9 cellular contexts compared by ENCODE assay signal in the genomic region with DNA sequence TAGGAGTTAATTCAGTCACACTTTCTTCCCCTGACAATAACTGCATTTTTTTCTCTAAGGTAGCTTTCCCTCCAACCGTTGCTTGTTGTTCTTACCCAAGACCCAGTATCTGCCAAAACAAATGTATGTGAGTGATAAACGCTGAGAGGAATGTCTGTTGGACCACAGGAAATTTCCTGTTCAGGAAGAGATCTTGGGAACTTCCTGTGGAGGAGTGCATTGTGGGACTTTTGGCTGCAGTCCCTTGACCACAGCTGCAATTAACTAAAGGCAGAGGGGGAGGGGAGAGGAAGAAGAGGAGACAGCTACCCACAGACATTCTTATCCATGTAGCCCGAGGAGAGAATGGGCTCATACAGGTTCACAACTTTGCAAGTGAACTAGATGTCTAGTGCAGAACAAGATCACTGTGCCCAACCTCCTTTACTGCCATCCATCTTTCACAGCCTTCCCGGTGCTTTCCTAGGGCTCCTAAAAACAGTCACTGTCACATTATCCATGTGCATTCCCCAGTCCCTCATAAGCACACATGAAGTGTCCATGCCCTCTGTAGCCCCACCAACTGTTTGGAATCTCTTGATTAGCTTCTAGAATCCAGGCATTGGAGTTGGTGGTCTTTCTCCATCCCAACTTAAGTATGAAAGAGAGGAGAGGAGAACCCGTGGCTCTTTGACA.
DNase-seq lines count a peak whose midpoint lies in the region; ATAC-seq and TF ChIP-seq lines count a peak whose summit lies in the region.
"Had no signal": no experiment of that assay in that cellular context is flagged by ENCODE, and none has a peak within 500 bp of the region (broad histone marks: within the 10 kb centered on the region; RNA-seq: fewer than 3 reads in every experiment).

No MANE protein-coding gene starts in this region.

- H3K36me3 Mint-ChIP-seq in T-helper 2 cell treated with Interferon-gamma antibody and Interleukin-4, amounts not matched to agents 5 μg/mL and 100 μg/mL, for 36 hours (ENCODE audit: low read depth): peaks cover 8% of the 10 kb centered on the region
- H3K36me3 Mint-ChIP-seq in stimulated activated naive B cell treated with anti-CD40 and anti-IgM and Interleukin-4, amounts not matched to agents 10 μg/mL and 1 μg/mL and 100 μg/mL, for 72 hours: peaks cover 26 to 65% of the 10 kb centered on the region in 2 donors

- H3K4me1 Mint-ChIP-seq in T-helper 2 cell treated with Interferon-gamma antibody and Interleukin-4, amounts not matched to agents 5 μg/mL and 100 μg/mL, for 36 hours (ENCODE audit: low read depth): peaks cover 25% of the 10 kb centered on the region
- peaks cover 36 to 51% of the 10 kb centered on the region in 2 donors for H3K4me1 Mint-ChIP-seq in stimulated activated naive B cell treated with anti-CD40 and anti-IgM and Interleukin-4, amounts not matched to agents 10 μg/mL and 1 μg/mL and 100 μg/mL, for 72 hours

- no peaks in the 10 kb centered on the region; the same call in 1 of the 2 replicates for H3K9me3 ChIP-seq in SJCRH30 (replicated peaks)
- no peaks in the 10 kb centered on the region for H3K9me3 ChIP-seq in fibroblast of lung (ENCODE audit: control insufficient read depth, insufficient read depth, low read depth, low read length)
- H3K9me3 ChIP-seq: A549 had no signal

- no peak overlapping the region for H2AFZ ChIP-seq in fibroblast of lung (ENCODE audit: low read length)

- H3K27me3 ChIP-seq in SJCRH30: no peaks in the 10 kb centered on the region
- no peaks in the 10 kb centered on the region for H3K27me3 ChIP-seq in fibroblast of lung (ENCODE audit: control insufficient read depth, insufficient read depth, low read length)

- peak overlapping the region; percentile 47 for H3K4me3 Mint-ChIP-seq in T-helper 2 cell treated with Interferon-gamma antibody and Interleukin-4, amounts not matched to agents 5 μg/mL and 100 μg/mL, for 36 hours
- no peak overlapping the region for H3K4me3 Mint-ChIP-seq in stimulated activated naive B cell treated with anti-CD40 and anti-IgM and Interleukin-4, amounts not matched to agents 10 μg/mL and 1 μg/mL and 100 μg/mL, for 72 hours

- H3K4me3 ChIP-seq in SJCRH30 (no peak overlapping the region; the same call in 1 of the 2 replicates), fibroblast of lung (replicated peaks in 1 of 4; ENCODE audit: control extremely low read depth in 1 of 4, insufficient read depth in 1 of 4, low read depth in 3 of 4, low read length in 4 of 4) (no peak overlapping the region)
- H3K4me3 ChIP-seq: A549 had no signal

- H3K4me2 ChIP-seq in fibroblast of lung (ENCODE audit: extremely low read depth, insufficient read depth, low read length): no peak overlapping the region
- H3K4me2 ChIP-seq: A549 had no signal

- H3K27ac ChIP-seq in SJCRH30 (peak overlapping the region; percentile 60), fibroblast of lung (ENCODE audit: insufficient read depth, low read length) (no peak overlapping the region)
- H3K27ac ChIP-seq: A549 had no signal

- no peak overlapping the region for H3K27ac Mint-ChIP-seq in T-helper 2 cell treated with Interferon-gamma antibody and Interleukin-4, amounts not matched to agents 5 μg/mL and 100 μg/mL, for 36 hours
- H3K27ac Mint-ChIP-seq in stimulated activated naive B cell treated with anti-CD40 and anti-IgM and Interleukin-4, amounts not matched to agents 10 μg/mL and 1 μg/mL and 100 μg/mL, for 72 hours: peak overlapping the region; percentile 81

- no peak for DNase-seq in T-helper 2 cell treated with Interferon-gamma antibody and Interleukin-4, amounts not matched to agents 5 μg/mL and 100 μg/mL, for 36 hours (ENCODE audit: low spot score)
- DNase-seq in T-helper 2 cell (no peak), SJCRH30 (peak; percentile 61 to 71), fibroblast of lung (ENCODE audit: low read depth in 2 of 2) (peak; percentile 58 to 96), DMS114 treated with DMSO at 0.1 percent for 48 hours (lab: John Stamatoyannopoulos, UW; ENCODE audit: unreplicated experiment) (no peak), NCI-H446 treated with DMSO at 0.1 percent for 48 hours (lab: John Stamatoyannopoulos, UW) (no peak)
- DNase-seq in stimulated activated naive B cell treated with anti-CD40 and anti-IgM and Interleukin-4, amounts not matched to agents 10 μg/mL and 1 μg/mL and 100 μg/mL, for 72 hours: no peak

- TF ChIP-seq CTCF in fibroblast of lung (conservative IDR thresholded peaks at IDR 0.05 in 1 of 2, IDR thresholded peaks at IDR 0.05 in 1 of 2; ENCODE audit: low read depth in 1 of 2, low read length in 2 of 2): no peak

- H3K4me1 ChIP-seq in SJCRH30: peaks cover 45% of the 10 kb centered on the region
- peaks cover 16% of the 10 kb centered on the region for H3K4me1 ChIP-seq in fibroblast of lung (ENCODE audit: control insufficient read depth, extremely low read depth, insufficient read depth, low read length)

- no peaks in the 10 kb centered on the region for H4K20me1 ChIP-seq in fibroblast of lung (ENCODE audit: control insufficient read depth, extremely low read depth, insufficient read depth, low read length)

- no peak overlapping the region for H3K9ac ChIP-seq in fibroblast of lung (ENCODE audit: insufficient read depth, low read length)

- no peak for ATAC-seq in stimulated activated naive B cell treated with anti-CD40 and anti-IgM and Interleukin-4, amounts not matched to agents 10 μg/mL and 1 μg/mL and 100 μg/mL, for 72 hours (replicated peaks)
- ATAC-seq in HG03135 (IDR thresholded peaks at IDR 0.05; ENCODE audit: unreplicated experiment): no peak
- ATAC-seq: A549 had no signal

- no peaks in the 10 kb centered on the region for H3K79me2 ChIP-seq in fibroblast of lung (ENCODE audit: control insufficient read depth, insufficient read depth, low read length)

- H3K9me3 Mint-ChIP-seq in T-helper 2 cell treated with Interferon-gamma antibody and Interleukin-4, amounts not matched to agents 5 μg/mL and 100 μg/mL, for 36 hours: no peaks in the 10 kb centered on the region
- H3K9me3 Mint-ChIP-seq in stimulated activated naive B cell treated with anti-CD40 and anti-IgM and Interleukin-4, amounts not matched to agents 10 μg/mL and 1 μg/mL and 100 μg/mL, for 72 hours: peaks cover 3 to 4% of the 10 kb centered on the region in 2 donors

- peaks cover 2% of the 10 kb centered on the region; the same call in 1 of the 2 replicates for H3K36me3 ChIP-seq in SJCRH30
- H3K36me3 ChIP-seq in fibroblast of lung (ENCODE audit: control insufficient read depth, insufficient read depth, low read length): no peaks in the 10 kb centered on the region

- no peaks in the 10 kb centered on the region for H3K27me3 Mint-ChIP-seq in T-helper 2 cell treated with Interferon-gamma antibody and Interleukin-4, amounts not matched to agents 5 μg/mL and 100 μg/mL, for 36 hours (ENCODE audit: low read depth)
- no peaks in the 10 kb centered on the region for H3K27me3 Mint-ChIP-seq in stimulated activated naive B cell treated with anti-CD40 and anti-IgM and Interleukin-4, amounts not matched to agents 10 μg/mL and 1 μg/mL and 100 μg/mL, for 72 hours

Comparison
In these comparisons a context has a peak if more than half of its experiments do, and no peak if none do; other contexts are left out.
1. DNase-seq: peak in SJCRH30 (2 of 2) and fibroblast of lung (2 of 2); none in T-helper 2 cell treated with Interferon-gamma antibody and Interleukin-4, amounts not matched to agents 5 μg/mL and 100 μg/mL, for 36 hours (single experiment), T-helper 2 cell (0 of 5), stimulated activated naive B cell treated with anti-CD40 and anti-IgM and Interleukin-4, amounts not matched to agents 10 μg/mL and 1 μg/mL and 100 μg/mL, for 72 hours (single experiment), DMS114 treated with DMSO at 0.1 percent for 48 hours (single experiment) and NCI-H446 treated with DMSO at 0.1 percent for 48 hours (single experiment).